ENCODE assay signal across 16 cellular contexts in genomic region chr4:183081116-183081469, GRCh38. TPM values are rescaled to one million over a fixed set of nuclear protein-coding genes. Genes with fewer than 3 reads are reported as not detected.
A peak's percentile ranks its signal among the peaks of the same experiment; 100 is the strongest.
DNase-seq lines count a peak whose midpoint lies in the region; ATAC-seq, FAIRE-seq and TF ChIP-seq lines count a peak whose summit lies in the region.
"Had no signal": no experiment of that assay in that cellular context is flagged by ENCODE, and none has a peak within 500 bp of the region (broad histone marks: within the 10 kb centered on the region; RNA-seq: fewer than 3 reads in every experiment).

No MANE protein-coding gene starts in this region.

- H3K4me1 ChIP-seq in SK-N-SH (ENCODE audit: control insufficient read depth in 1 of 2, insufficient read depth in 2 of 2, low read depth in 1 of 2, low read length in 1 of 2): no peaks in the 10 kb centered on the region
- peaks cover 73% of the 10 kb centered on the region for H3K4me1 ChIP-seq in HepG2 (ENCODE audit: insufficient read depth, low read length)
- H3K4me1 ChIP-seq in osteoblast (ENCODE audit: insufficient read depth, low read length): no peaks in the 10 kb centered on the region
- H3K4me1 ChIP-seq: BLaER1 treated with 17β-estradiol and CSF1 and Interleukin-3, amounts not matched to agents 10 nM and 100 nM had no signal

- H3K27ac ChIP-seq in SK-N-SH (ENCODE audit: low read depth in 2 of 2, low read length in 1 of 2): no peak overlapping the region
- peak overlapping the region; percentile 96 for H3K27ac ChIP-seq in HepG2 (ENCODE audit: extremely low read length, insufficient read depth, low read length)
- no peak overlapping the region for H3K27ac ChIP-seq in osteoblast (ENCODE audit: low read depth, low read length)
- H3K27ac ChIP-seq: 22Rv1; BLaER1 treated with 17β-estradiol and CSF1 and Interleukin-3, amounts not matched to agents 10 nM and 100 nM; HL-60 had no signal

- TF ChIP-seq EP300 in SK-N-SH (IDR thresholded peaks at IDR 0.05; ENCODE audit: borderline replicate concordance in 1 of 2, low read depth in 1 of 2, low read length in 1 of 2): no peak
- no peak for TF ChIP-seq EP300 in HepG2 (IDR thresholded peaks at IDR 0.05; ENCODE audit: low read depth in 2 of 2, low read length in 2 of 2)
- no peak for TF ChIP-seq EP300 in HepG2 (CRISPR knock-in tag; IDR thresholded peaks at IDR 0.05; ENCODE audit: borderline replicate concordance)

- no peak overlapping the region for H3K4me3 ChIP-seq in SK-N-SH (ENCODE audit: low read depth in 2 of 2, low read length in 1 of 2)
- H3K4me3 ChIP-seq in HepG2 (replicated peaks in 1 of 3; ENCODE audit: insufficient read depth in 1 of 3, low read depth in 2 of 3, low read length in 3 of 3): peak overlapping the region in 2 of 3 experiments; percentile 27 to 48; a peak in 3 of 6 replicates
- no peak overlapping the region for H3K4me3 ChIP-seq in osteoblast (ENCODE audit: insufficient read depth, low read length)
- H3K4me3 ChIP-seq: BLaER1 treated with 17β-estradiol and CSF1 and Interleukin-3, amounts not matched to agents 10 nM and 100 nM had no signal

- POLR2A ChIA-PET in SK-N-SH (lab: Yijun Ruan, JAX) (no interaction called here), HepG2 (lab: Yijun Ruan, JAX) (interaction anchor here (0.9 to 6.0 kb wide), 4 partner anchors 14 to 161 kb away, joined by 3 to 78 read pairs (median 10); partner anchors contain the start of gene WWC2)

- CTCF ChIA-PET in SK-N-SH (lab: Yijun Ruan, JAX) (interaction anchor here (1.3 to 3.0 kb wide), 4 partner anchors 12 to 181 kb away, joined by 5 to 22 read pairs (median 6); no protein-coding TSS in a partner anchor), HepG2 (lab: Yijun Ruan, JAX; ENCODE audit: low intra/inter-chr PET ratio, low total read pairs) (no interaction called here)

- TF ChIP-seq CTCF in SK-N-SH (IDR thresholded peaks at IDR 0.05) (no peak), HepG2 (CRISPR knock-in tag; IDR thresholded peaks at IDR 0.05) (no peak), osteoblast (IDR thresholded peaks at IDR 0.05; ENCODE audit: extremely low read depth, low read depth, low read length) (no peak)

- H4K20me1 ChIP-seq in SK-N-SH (ENCODE audit: insufficient read depth): no peaks in the 10 kb centered on the region
- H4K20me1 ChIP-seq in HepG2 (ENCODE audit: insufficient read depth, low read length): no peaks in the 10 kb centered on the region
- H4K20me1 ChIP-seq in osteoblast (ENCODE audit: insufficient read depth, low read length): no peaks in the 10 kb centered on the region
- H4K20me1 ChIP-seq: BLaER1 treated with 17β-estradiol and CSF1 and Interleukin-3, amounts not matched to agents 10 nM and 100 nM had no signal

- FAIRE-seq in HepG2 (lab: Jason Lieb, UNC): peak; percentile 60
- FAIRE-seq: H54 had no signal

- no peak for DNase-seq in SK-N-SH
- DNase-seq in epidermal melanocyte (ENCODE audit: insufficient read length, low spot score): peak; percentile 22
- DNase-seq in HepG2 (ENCODE audit: low spot score): peak; percentile 66
- DNase-seq in sciatic nerve (ENCODE audit: low spot score): no peak
- no peak for DNase-seq in NCI-H1417 treated with DMSO at 0.1 percent for 48 hours (lab: John Stamatoyannopoulos, UW)
- no peak for DNase-seq in HUDEP-2 (lab: John Stamatoyannopoulos, UW; ENCODE audit: unreplicated experiment in 76 of 76)
- DNase-seq in osteoblast (ENCODE audit: insufficient read length, low spot score, missing footprints): no peak
- DNase-seq: CD4-positive, CD25-positive, alpha-beta regulatory T cell; DMS53; GF-D8 had no signal

- H3K27me3 ChIP-seq in SK-N-SH (ENCODE audit: insufficient read depth) (no peaks in the 10 kb centered on the region), HepG2 (ENCODE audit: control insufficient read depth in 1 of 2, insufficient read depth in 2 of 2, low read length in 2 of 2) (no peaks in the 10 kb centered on the region), osteoblast (ENCODE audit: insufficient read depth, low read length) (no peaks in the 10 kb centered on the region)
- H3K27me3 ChIP-seq: BLaER1 treated with 17β-estradiol and CSF1 and Interleukin-3, amounts not matched to agents 10 nM and 100 nM had no signal

- intact Hi-C loops in HepG2 (cut with micrococcal nuclease; ENCODE audit: unreplicated experiment) (loop anchor here (2.0 kb wide), 1 partner anchor 18 kb away; the partner anchor contains the start of gene WWC2), sciatic nerve (cut with DNase I) (no loop called here)

- ATAC-seq in SK-N-SH treated with all-trans-retinoic acid at 6 μM for 48 hours: no peak
- peak; percentile 47 for ATAC-seq in HepG2
- peak; percentile 42 for ATAC-seq in sciatic nerve
- ATAC-seq: HCT116 had no signal

- no peak overlapping the region for H3K9ac ChIP-seq in SK-N-SH
- peak overlapping the region; percentile 65 for H3K9ac ChIP-seq in HepG2 (ENCODE audit: insufficient read depth, low read depth, low read length)
- H3K9ac ChIP-seq: BLaER1 treated with 17β-estradiol and CSF1 and Interleukin-3, amounts not matched to agents 10 nM and 100 nM had no signal

- no peaks in the 10 kb centered on the region for H3F3A ChIP-seq in SK-N-SH (replicated peaks; ENCODE audit: insufficient read depth)

- TF ChIP-seq RAD21 in SK-N-SH (IDR thresholded peaks at IDR 0.05; ENCODE audit: low read length): no peak
- no peak for TF ChIP-seq RAD21 in HepG2 (CRISPR knock-in tag; IDR thresholded peaks at IDR 0.05)

- H3K36me3 ChIP-seq in SK-N-SH (replicated peaks in 1 of 2; ENCODE audit: control insufficient read depth in 1 of 2, insufficient read depth in 2 of 2, low read length in 1 of 2): no peaks in the 10 kb centered on the region
- H3K36me3 ChIP-seq in HepG2 (replicated peaks in 1 of 2; ENCODE audit: control insufficient read depth in 1 of 2, insufficient read depth in 2 of 2, low read length in 2 of 2): no peaks in the 10 kb centered on the region
- H3K36me3 ChIP-seq in osteoblast (ENCODE audit: insufficient read depth, low read length): no peaks in the 10 kb centered on the region
- H3K36me3 ChIP-seq: BLaER1 treated with 17β-estradiol and CSF1 and Interleukin-3, amounts not matched to agents 10 nM and 100 nM had no signal

- no peaks in the 10 kb centered on the region for H3K9me2 ChIP-seq in SK-N-SH

- no TSS peak for BruUV-seq in HepG2 (replicated peaks; lab: Mats Ljungman, UMichigan)

- H2AFZ ChIP-seq in SK-N-SH (ENCODE audit: low read depth) (0 out of 2 replicates have a peak overlapping the region, but pooled peaks have one; percentile 29), HepG2 (ENCODE audit: low read length) (no peak overlapping the region), osteoblast (ENCODE audit: low read length) (no peak overlapping the region)

- H3K9me3 ChIP-seq in SK-N-SH (no peaks in the 10 kb centered on the region), HepG2 (ENCODE audit: low read length) (no peaks in the 10 kb centered on the region), osteoblast (ENCODE audit: low read depth, low read length) (no peaks in the 10 kb centered on the region)
- H3K9me3 ChIP-seq: BLaER1 treated with 17β-estradiol and CSF1 and Interleukin-3, amounts not matched to agents 10 nM and 100 nM had no signal

- TF ChIP-seq POLR2A in HepG2 (IDR thresholded peaks at IDR 0.05; ENCODE audit: insufficient read depth in 1 of 2, low read depth in 2 of 2, low read length in 2 of 2): no peak

- H3K79me2 ChIP-seq in SK-N-SH (ENCODE audit: insufficient read depth) (no peaks in the 10 kb centered on the region), HepG2 (ENCODE audit: insufficient read depth, low read length) (no peaks in the 10 kb centered on the region), osteoblast (ENCODE audit: insufficient read depth, low read length) (no peaks in the 10 kb centered on the region)

- in situ Hi-C loops in HepG2 (cut with HindIII; ENCODE audit: extremely low pct_ligation_motif_present, low pct_unique_long_range_greater_than_20kb): no loop called here

- H3K4me2 ChIP-seq in SK-N-SH (no peak overlapping the region), HepG2 (ENCODE audit: low read depth, low read length) (peak overlapping the region; percentile 74), osteoblast (ENCODE audit: insufficient read depth, low read length) (no peak overlapping the region)
- H3K4me2 ChIP-seq: BLaER1 treated with 17β-estradiol and CSF1 and Interleukin-3, amounts not matched to agents 10 nM and 100 nM had no signal

- WGBS in SK-N-SH (ENCODE audit: low lambda C conversion rate): 61% methylated on average over 3 of the region's 3 CpGs
- WGBS in HepG2 (ENCODE audit: low lambda C conversion rate): 0% methylated on average over 3 of the region's 3 CpGs

TF ChIP-seq in SK-N-SH, 30 proteins besides CTCF, POLR2A, EP300 and RAD21 (continues in another document):
- no peak for TF ChIP-seq TEAD4 (IDR thresholded peaks at IDR 0.05; ENCODE audit: borderline replicate concordance, insufficient read depth)

TF ChIP-seq in HepG2, 621 proteins besides CTCF, POLR2A, EP300 and RAD21 (continues in another document):
- peak; percentile 3; the same call in 1 of the 2 replicates for TF ChIP-seq CHD4 (IDR thresholded peaks at IDR 0.05; ENCODE audit: borderline replicate concordance, low read length)

RNA-seq across cellular contexts. Expression of gene WWC2, which starts 18.0 kb away (rescaled TPM):
- polyA plus RNA-seq in SK-N-SH (2012; rRNA removed): 18.4 and 19.0 TPM in 2 replicates
- polyA plus RNA-seq in SK-N-SH (2012; cell fraction: cytosol; rRNA removed): 18.1 and 19.6 TPM in 2 replicates
- polyA plus RNA-seq in SK-N-SH (2012; cell fraction: nucleus; rRNA removed): 33.7 TPM in 2 replicates
- 40.0 and 44.6 TPM in 2 replicates for total RNA-seq in HepG2 (2016; rRNA removed; fragmentation: Illumina TruSeq; extraction: Trizol)
- total RNA-seq in HepG2 (2016; cell fraction: cytosol; rRNA removed; fragmentation: Illumina TruSeq; extraction: Trizol; ENCODE audit: low read depth): 9.4 and 9.9 TPM in 2 replicates
- total RNA-seq in HepG2 (2016; cell fraction: insoluble cytoplasmic fraction; rRNA removed; fragmentation: Illumina TruSeq; extraction: Trizol): 39.3 and 44.7 TPM in 2 replicates
- total RNA-seq in HepG2 (2016; cell fraction: membrane; rRNA removed; fragmentation: Illumina TruSeq; extraction: Trizol): 20.4 and 25.6 TPM in 2 replicates
- 53.6 and 60.5 TPM in 2 replicates for total RNA-seq in HepG2 (2016; cell fraction: nucleus; rRNA removed; fragmentation: Illumina TruSeq; extraction: Trizol)
- polyA plus RNA-seq in HepG2 (2011; rRNA removed): 39.9 and 50.1 TPM in 2 replicates
- polyA plus RNA-seq in HepG2 (2011; cell fraction: cytosol; rRNA removed): 28.1 and 30.9 TPM in 2 replicates
- 89.9 and 101 TPM in 2 replicates for polyA plus RNA-seq in HepG2 (2011; cell fraction: nucleus; rRNA removed)
- polyA plus RNA-seq in HepG2 (2012): 43.9 and 54.9 TPM in 2 replicates
- 0.82 and 1.0 TPM in 2 replicates for polyA plus RNA-seq in HepG2 (2016; cell fraction: cytosol; fragmentation: Illumina TruSeq; extraction: Trizol; ENCODE audit: low read depth)
- 26.2 and 27.1 TPM in 2 replicates for polyA plus RNA-seq in HepG2 (2016; cell fraction: insoluble cytoplasmic fraction; fragmentation: Illumina TruSeq; extraction: Trizol; ENCODE audit: low read depth)
- 5.2 and 6.2 TPM in 2 replicates for polyA plus RNA-seq in HepG2 (2016; cell fraction: membrane; fragmentation: Illumina TruSeq; extraction: Trizol; ENCODE audit: low read depth)
- 41.4 and 50.5 TPM in 2 replicates for polyA plus RNA-seq in HepG2 (2016; cell fraction: nucleus; fragmentation: Illumina TruSeq; extraction: Trizol; ENCODE audit: insufficient read depth, low read depth)
- polyA minus RNA-seq in HepG2 (2011; rRNA and poly(A)+ RNA removed; ENCODE audit: low replicate concordance): 11.7 and 43.0 TPM in 2 replicates
- polyA minus RNA-seq in HepG2 (2011; cell fraction: cytosol; rRNA and poly(A)+ RNA removed): 33.9 and 36.8 TPM in 2 replicates
- polyA minus RNA-seq in HepG2 (2011; cell fraction: nucleus; rRNA and poly(A)+ RNA removed): 200 and 232 TPM in 2 replicates
- 67.3 TPM for total RNA-seq in sciatic nerve
- total RNA-seq in osteoblast: 33.3 and 35.1 TPM in 2 replicates

Comparison
In these comparisons a context has a peak if more than half of its experiments do, and no peak if none do; other contexts are left out.
1. DNase-seq: peak in epidermal melanocyte (single experiment) and HepG2 (single experiment); none in SK-N-SH (single experiment), sciatic nerve (single experiment), NCI-H1417 treated with DMSO at 0.1 percent for 48 hours (single experiment), HUDEP-2 (0 of 76) and osteoblast (single experiment).
2. H3K4me3 ChIP-seq: peak in HepG2 (2 of 3); none in SK-N-SH (0 of 2) and osteoblast (single experiment).